Comparison of ENCODE assay signal across 13 cellular contexts in the genomic region with DNA sequence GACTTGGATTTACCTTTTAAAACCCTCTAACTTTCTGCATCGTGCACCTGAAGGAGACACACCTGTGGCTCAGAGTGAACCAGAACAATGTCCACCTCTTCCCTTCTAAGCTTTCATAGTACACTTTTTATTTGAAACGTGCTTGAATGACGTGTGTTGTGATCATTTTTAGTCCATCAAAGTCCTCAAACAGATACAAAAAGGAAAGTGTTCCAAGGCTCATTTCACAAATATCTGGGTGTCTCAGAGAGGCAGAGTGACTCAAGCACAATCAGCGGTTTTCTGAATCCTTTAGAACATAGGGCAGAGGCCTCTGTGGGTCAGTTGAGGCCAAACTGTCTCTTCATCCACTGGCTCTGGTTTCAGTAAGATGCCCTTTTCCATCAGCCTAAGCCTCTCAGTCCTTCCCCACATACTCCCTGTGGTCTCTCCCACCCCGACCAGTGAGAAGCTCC. TPM values are rescaled to one million over a fixed set of nuclear protein-coding genes. Genes with fewer than 3 reads are reported as not detected.
A peak's percentile ranks its signal among the peaks of the same experiment; 100 is the strongest.
DNase-seq lines count a peak whose midpoint lies in the region; ATAC-seq, FAIRE-seq and TF ChIP-seq lines count a peak whose summit lies in the region.
"Had no signal": no experiment of that assay in that cellular context is flagged by ENCODE, and none has a peak within 500 bp of the region (broad histone marks: within the 10 kb centered on the region; RNA-seq: fewer than 3 reads in every experiment).

No MANE protein-coding gene starts in this region.

- no peaks in the 10 kb centered on the region for H3K79me2 ChIP-seq in osteoblast (ENCODE audit: insufficient read depth, low read length)

- no peak for ATAC-seq in left colon
- ATAC-seq: activated T-cell treated with anti-CD3 and anti-CD28 coated beads, Interleukin-2, amount 50 U/mL, for 4 hours; stimulated activated naive CD8-positive, alpha-beta T cell treated with anti-CD3 and anti-CD28 coated beads, Interleukin-15, amount 100 ng/mL, for 72 hours had no signal

- H3K9me3 ChIP-seq in esophagus (ENCODE audit: control insufficient read depth in 2 of 2, insufficient read depth in 1 of 2, low read depth in 1 of 2, low read length in 1 of 2) (no peaks in the 10 kb centered on the region), osteoblast (ENCODE audit: low read depth, low read length) (no peaks in the 10 kb centered on the region)
- H3K9me3 ChIP-seq: HAP-1 had no signal

- no peaks in the 10 kb centered on the region for H3K36me3 ChIP-seq in esophagus (ENCODE audit: control insufficient read depth in 2 of 2, insufficient read depth in 2 of 2, low read length in 1 of 2)
- no peaks in the 10 kb centered on the region for H3K36me3 ChIP-seq in osteoblast (ENCODE audit: insufficient read depth, low read length)
- H3K36me3 ChIP-seq: HAP-1 had no signal

- no peak overlapping the region for H2AFZ ChIP-seq in osteoblast (ENCODE audit: low read length)

- H4K20me1 ChIP-seq in osteoblast (ENCODE audit: insufficient read depth, low read length), result no peaks in the 10 kb centered on the region

- peaks cover 7 to 28% of the 10 kb centered on the region in 2 donors for H3K4me1 ChIP-seq in esophagus (ENCODE audit: control insufficient read depth in 2 of 2, insufficient read depth in 2 of 2, low read length in 1 of 2)
- H3K4me1 ChIP-seq in osteoblast (ENCODE audit: insufficient read depth, low read length), result peaks cover 46% of the 10 kb centered on the region

- FAIRE-seq in H54 (lab: Jason Lieb, UNC), result no peak

- H3K27ac ChIP-seq in esophagus (ENCODE audit: low read depth in 2 of 2, low read length in 1 of 2), result peak overlapping the region; percentile 96 to 97
- peak overlapping the region; percentile 52 for H3K27ac ChIP-seq in osteoblast (ENCODE audit: low read depth, low read length)

- WGBS in esophagus, 2 donors, result 32 to 33% methylated on average over 5 of the region's 5 CpGs

- TF ChIP-seq POLR2A in H54 (IDR thresholded peaks at IDR 0.05; ENCODE audit: low read depth, low read length), result no peak

- TF ChIP-seq CTCF in AG10803 (conservative IDR thresholded peaks at IDR 0.05; ENCODE audit: low read length) (no peak), osteoblast (IDR thresholded peaks at IDR 0.05; ENCODE audit: extremely low read depth, low read depth, low read length) (no peak)

- H3K4me3 ChIP-seq in AG10803 (ENCODE audit: low read length), result no peak overlapping the region
- no peak overlapping the region for H3K4me3 ChIP-seq in esophagus (ENCODE audit: low read depth in 1 of 2, low read length in 2 of 2)
- H3K4me3 ChIP-seq in osteoblast (ENCODE audit: insufficient read depth, low read length), result no peak overlapping the region
- H3K4me3 ChIP-seq: HAP-1 had no signal

- H3K27me3 ChIP-seq in esophagus (ENCODE audit: control insufficient read depth in 1 of 2, insufficient read depth in 2 of 2, low read length in 2 of 2), result no peaks in the 10 kb centered on the region
- H3K27me3 ChIP-seq in osteoblast (ENCODE audit: insufficient read depth, low read length), result no peaks in the 10 kb centered on the region

- DNase-seq in AG10803 (ENCODE audit: low read depth) (peak; percentile 69), M059J (ENCODE audit: low read depth) (peak; percentile 87), osteoblast (ENCODE audit: insufficient read length, low spot score, missing footprints) (peak; percentile 72), NCI-H187 (lab: John Stamatoyannopoulos, UW) (no peak), H54 (ENCODE audit: insufficient read length, low spot score) (no peak), NCI-H2227 treated with DMSO at 0.1 percent for 48 hours (lab: John Stamatoyannopoulos, UW) (no peak), left colon (no peak)
- DNase-seq: activated T-cell treated with anti-CD3 and anti-CD28 coated beads, Interleukin-2, amount 50 U/mL, for 4 hours; CD8-positive, alpha-beta memory T cell; stimulated activated CD4-positive, alpha-beta T cell treated with anti-CD3 and anti-CD28 coated beads, Interleukin-12 subunit alpha, Interleukin-12 subunit beta, amount 100 ng/mL, for 4 hours had no signal

- intact Hi-C loops in left colon (cut with DNase I, micrococcal nuclease), result no loop called here

- H3K4me2 ChIP-seq in osteoblast (ENCODE audit: insufficient read depth, low read length), result no peak overlapping the region

RNA-seq across cellular contexts. Expression of a gene that starts 49.7 kb away (rescaled TPM):
- 44.5 and 72.8 TPM in 2 replicates for total RNA-seq in M059J (2014; rRNA removed; shearing (Covaris generic))
- 10 to 100 TPM; 43.4 to 61.1 TPM for polyA plus RNA-seq in esophagus
- 108 and 110 TPM in 2 replicates for total RNA-seq in osteoblast
- 100 to 1,000 TPM in 1 of 2 donors, 10 to 100 TPM in 1; 84.6 to 108 TPM for total RNA-seq in left colon

Comparison
In these comparisons a context has a peak if more than half of its experiments do, and no peak if none do; other contexts are left out.
1. DNase-seq: peak in AG10803 (single experiment), M059J (single experiment) and osteoblast (single experiment); none in NCI-H187 (0 of 2), H54 (single experiment), NCI-H2227 treated with DMSO at 0.1 percent for 48 hours (single experiment) and left colon (0 of 2).